8 cellular contexts compared by ENCODE assay signal in genomic region chr19:58408152-58409009, GRCh38. TPM values are rescaled to one million over a fixed set of nuclear protein-coding genes. Genes with fewer than 3 reads are reported as not detected.
DNase-seq lines count a peak whose midpoint lies in the region; ATAC-seq and TF ChIP-seq lines count a peak whose summit lies in the region.

ZNF584 (plus strand) TSS chr19:58408649; CDS start chr19:58409148, 499 bp downstream.

- peak; percentile 97 for DNase-seq in BE2C
- DNase-seq in GM19238 (ENCODE audit: insufficient read length, low spot score): peak; percentile 95
- peak; percentile 86 for DNase-seq in NCI-H510A (lab: John Stamatoyannopoulos, UW)
- peak; percentile 97 for DNase-seq in activated CD4-positive, alpha-beta T cell treated with anti-CD3 and anti-CD28 coated beads for 36 hours
- peak; percentile 96 for DNase-seq in chondrocyte (ENCODE audit: low spot score)
- peak; percentile 77 for DNase-seq in kidney epithelial cell (ENCODE audit: low read depth)
- peak; percentile 98 for DNase-seq in stimulated activated CD4-positive, alpha-beta T cell treated with anti-CD3 and anti-CD28 coated beads, Interleukin-15, amount 100 ng/mL, for 24 hours

- H3K4me1 ChIP-seq in BE2C: no peaks in the 10 kb centered on the region; the same call in 1 of the 2 replicates

- H3K4me3 ChIP-seq in BE2C (ENCODE audit: low read depth, low read length) (peak within 1 kb of the TSS; percentile 95), kidney epithelial cell (ENCODE audit: low read depth, low read length) (peak within 1 kb of the TSS; percentile 86)

- H3K27me3 ChIP-seq in BE2C: no peaks in the 10 kb centered on the region
- no peaks in the 10 kb centered on the region for H3K27me3 ChIP-seq in kidney epithelial cell (ENCODE audit: control insufficient read depth, insufficient read depth, low read length)

- peak within 1 kb of the TSS; percentile 84 for H3K4me3 Mint-ChIP-seq in activated CD4-positive, alpha-beta T cell treated with anti-CD3 and anti-CD28 coated beads for 36 hours
- H3K4me3 Mint-ChIP-seq in chondrocyte (ENCODE audit: unreplicated experiment): peak within 1 kb of the TSS; percentile 90

- H3K4me1 Mint-ChIP-seq in activated CD4-positive, alpha-beta T cell treated with anti-CD3 and anti-CD28 coated beads for 36 hours: peaks cover 29% of the 10 kb centered on the region
- peaks cover 32% of the 10 kb centered on the region for H3K4me1 Mint-ChIP-seq in chondrocyte (ENCODE audit: low read depth)

- intact Hi-C loops in activated CD4-positive, alpha-beta T cell treated with anti-CD3 and anti-CD28 coated beads for 36 hours (cut with DNase I, micrococcal nuclease): loop anchor here (1.0 to 10.0 kb wide), 19 partner anchors 21 to 776 kb away; partner anchors contain the start of genes RPS5 (in 2 of the 2), ZNF132 (in 2 of the 2), ZNF8 (in 2 of the 2) and ERVK3-1 (in 1 of the 2)

- peaks cover 14% of the 10 kb centered on the region for H3K36me3 Mint-ChIP-seq in activated CD4-positive, alpha-beta T cell treated with anti-CD3 and anti-CD28 coated beads for 36 hours (ENCODE audit: low read depth)
- peaks cover 2% of the 10 kb centered on the region for H3K36me3 Mint-ChIP-seq in chondrocyte (ENCODE audit: low read depth)

- CTCF ChIA-PET in activated CD4-positive, alpha-beta T cell treated with anti-CD3 and anti-CD28 coated beads for 36 hours (lab: Charles Lee): interaction anchor here (0.6 to 1.0 kb wide), 4 partner anchors 16 to 144 kb away, joined by 3 to 4 read pairs (median 3); partner anchors contain the start of gene ZNF497

- no peaks in the 10 kb centered on the region for H3K27me3 Mint-ChIP-seq in activated CD4-positive, alpha-beta T cell treated with anti-CD3 and anti-CD28 coated beads for 36 hours
- H3K27me3 Mint-ChIP-seq in chondrocyte (ENCODE audit: low read depth): no peaks in the 10 kb centered on the region

- H3K36me3 ChIP-seq in BE2C: peaks cover 3% of the 10 kb centered on the region; the same call in 1 of the 2 replicates
- no peaks in the 10 kb centered on the region for H3K36me3 ChIP-seq in kidney epithelial cell (ENCODE audit: control insufficient read depth, insufficient read depth, low read length)

- TF ChIP-seq CTCF in BE2C (IDR thresholded peaks at IDR 0.05; ENCODE audit: low read depth, low read length) (no peak), chondrocyte (IDR thresholded peaks at IDR 0.05) (peak; percentile 44), kidney epithelial cell (IDR thresholded peaks at IDR 0.05; ENCODE audit: insufficient read depth, low read length, poor library complexity, severe bottlenecking) (no peak)

- H3K9me3 Mint-ChIP-seq in activated CD4-positive, alpha-beta T cell treated with anti-CD3 and anti-CD28 coated beads for 36 hours (ENCODE audit: low read depth): no peaks in the 10 kb centered on the region
- no peaks in the 10 kb centered on the region for H3K9me3 Mint-ChIP-seq in chondrocyte (ENCODE audit: low read depth)

- POLR2A ChIA-PET in activated CD4-positive, alpha-beta T cell treated with anti-CD3 and anti-CD28 coated beads for 36 hours (lab: Charles Lee): interaction anchor here (0.7 to 1.0 kb wide), 4 partner anchors 26 to 111 kb away, joined by 4 to 5 read pairs (median 4); partner anchors contain the start of gene ZBTB45

- ATAC-seq in HG03439 (IDR thresholded peaks at IDR 0.05; ENCODE audit: unreplicated experiment): peak; percentile 92
- ATAC-seq in activated CD4-positive, alpha-beta T cell treated with anti-CD3 and anti-CD28 coated beads for 36 hours: peak; percentile 97

- peak within 1 kb of the TSS; percentile 92 for H3K27ac Mint-ChIP-seq in activated CD4-positive, alpha-beta T cell treated with anti-CD3 and anti-CD28 coated beads for 36 hours
- H3K27ac Mint-ChIP-seq in chondrocyte (ENCODE audit: unreplicated experiment): peak within 1 kb of the TSS; percentile 92

- no peaks in the 10 kb centered on the region for H3K9me3 ChIP-seq in BE2C

RNA-seq across cellular contexts. Expression of gene ZNF584, which starts in this region (rescaled TPM):
- polyA plus RNA-seq in BE2C (2012; ENCODE audit: insufficient read depth, insufficient read length, low read depth): 8.5 TPM
- total RNA-seq in activated CD4-positive, alpha-beta T cell treated with anti-CD3 and anti-CD28 coated beads for 36 hours: 10 to 100 TPM in 1 of 2 experiments, 1 to 10 TPM in 1; 9.9 to 11.2 TPM
- total RNA-seq in chondrocyte (10.2 to 11.1 TPM (median 10.7 TPM) in 3 replicates), kidney epithelial cell (6.6 and 7.1 TPM in 2 replicates)

Comparison
In these comparisons a context has a peak if more than half of its experiments do, and no peak if none do; other contexts are left out.
1. Peak in every context shown above with its lines: DNase-seq, ATAC-seq and H3K4me3 ChIP-seq.